ENCODE assay signal across 8 cellular contexts in genomic region chr3:177928156-177928555, GRCh38.
DNase-seq lines count a peak whose midpoint lies in the region; ATAC-seq and FAIRE-seq lines count a peak whose summit lies in the region.

No MANE protein-coding gene starts in this region.

- H3K4me3 ChIP-seq in H7 (ENCODE audit: insufficient read depth, low read depth, low read length) = no peak overlapping the region

- H3K27me3 ChIP-seq in H7 (ENCODE audit: control insufficient read depth, insufficient read depth, low read length) = no peaks in the 10 kb centered on the region

- FAIRE-seq in RCC 7860 (lab: Jason Lieb, UNC) = peak; percentile 14

- peak; percentile 26 for DNase-seq in DMS53 (lab: John Stamatoyannopoulos, UW)
- no peak for DNase-seq in DMS53 treated with DMSO at 0.1 percent for 48 hours (lab: John Stamatoyannopoulos, UW; ENCODE audit: unreplicated experiment)
- DNase-seq in RCC 7860 (ENCODE audit: low spot score) = peak; percentile 9
- DNase-seq in putamen (ENCODE audit: low spot score) = peak; percentile 63
- no peak for DNase-seq in H7
- no peak for DNase-seq in activated naive CD4-positive, alpha-beta T cell treated with anti-CD3 and anti-CD28 coated beads, Interleukin-2, amount 50 U/mL, for 16 hours

- ATAC-seq in HG02678 (IDR thresholded peaks at IDR 0.05; ENCODE audit: unreplicated experiment) (peak; percentile 80), HG02981 (IDR thresholded peaks at IDR 0.05; ENCODE audit: unreplicated experiment) (no peak)

- H3K36me3 ChIP-seq in H7 (replicated peaks; ENCODE audit: control insufficient read depth, insufficient read depth, low read length) = no peaks in the 10 kb centered on the region

Comparison
In these comparisons a context has a peak if more than half of its experiments do, and no peak if none do; other contexts are left out.
1. DNase-seq: peak in DMS53 (single experiment), RCC 7860 (single experiment) and putamen (single experiment); none in DMS53 treated with DMSO at 0.1 percent for 48 hours (single experiment), H7 (single experiment) and activated naive CD4-positive, alpha-beta T cell treated with anti-CD3 and anti-CD28 coated beads, Interleukin-2, amount 50 U/mL, for 16 hours (single experiment).